In the genomic region with DNA sequence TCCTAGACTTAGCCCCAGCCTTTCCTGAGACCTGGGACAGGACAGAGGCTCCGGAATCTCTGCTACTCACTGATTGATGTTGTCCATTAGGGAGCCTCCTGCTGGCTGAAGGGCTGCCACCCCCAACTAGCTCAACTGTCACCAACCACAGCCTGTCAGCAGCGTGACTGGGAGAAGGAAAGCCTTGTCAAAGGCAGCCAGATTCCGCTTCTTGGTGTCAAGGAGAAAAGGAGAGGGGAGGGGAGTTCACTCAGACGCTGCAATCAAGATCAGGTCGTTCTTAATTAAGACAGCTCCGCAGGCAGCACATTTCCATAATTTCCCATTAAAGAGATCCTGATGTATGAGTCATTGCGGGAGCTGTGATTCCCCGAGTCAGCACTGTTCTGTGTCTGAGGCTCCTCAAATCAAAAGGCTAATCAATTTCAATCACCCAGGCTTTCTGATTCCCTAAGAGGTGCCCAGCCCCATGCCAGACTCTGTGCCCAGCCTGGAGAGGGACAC, we compare ENCODE assay signal across 10 cellular contexts.
DNase-seq lines count a peak whose midpoint lies in the region; ATAC-seq and TF ChIP-seq lines count a peak whose summit lies in the region.
"Had no signal": no experiment of that assay in that cellular context is flagged by ENCODE, and none has a peak within 500 bp of the region (broad histone marks: within the 10 kb centered on the region; RNA-seq: fewer than 3 reads in every experiment).

No MANE protein-coding gene starts in this region.

- peaks cover 0 to 6% (median 0%) of the 10 kb centered on the region in 12 donors for H3K4me1 ChIP-seq in heart left ventricle
- H3K4me1 ChIP-seq: vagina had no signal

- peak; percentile 55 to 93 (median 90) for ATAC-seq in heart left ventricle

- peaks cover 0 to 20% (median 0%) of the 10 kb centered on the region in 9 donors for H3K27me3 ChIP-seq in heart left ventricle
- H3K27me3 ChIP-seq: vagina had no signal

- WGBS in heart left ventricle, 4 donors: 11 to 29% (median 15%) methylated on average over 3 to 8 of the region's 8 CpGs

- DNase-seq in SK-MEL-5 (ENCODE audit: low read depth, low spot score): peak; percentile 61
- peak in 4 of 5 donors; percentile 38 to 57 (median 44) for DNase-seq in heart left ventricle
- DNase-seq in renal cortical epithelial cell (ENCODE audit: low read depth): peak; percentile 46
- DNase-seq in occipital lobe (lab: John Stamatoyannopoulos, UW): no peak
- DNase-seq in NAMALWA (ENCODE audit: low spot score): no peak
- no peak for DNase-seq in NCI-H2171 (lab: John Stamatoyannopoulos, UW)
- DNase-seq in effector CD4-positive, alpha-beta T cell: no peak
- DNase-seq: activated CD4-positive, alpha-beta T cell treated with anti-CD3 and anti-CD28 coated beads, Interleukin-2, amount 10 ng/mL, durations not matched to agents 7 days and 5 days had no signal

- no peak overlapping the region for H3K27ac ChIP-seq in heart left ventricle
- H3K27ac ChIP-seq: vagina had no signal

- H3K36me3 ChIP-seq in heart left ventricle: no peaks in the 10 kb centered on the region
- H3K36me3 ChIP-seq: vagina had no signal

- H3K9me3 ChIP-seq in heart left ventricle: no peaks in the 10 kb centered on the region
- H3K9me3 ChIP-seq: vagina had no signal

- intact Hi-C loops in heart left ventricle (cut with DNase I): loop anchor here in 2 of 10 donors (2.0 kb wide), 2 partner anchors 76 to 78 kb away; no protein-coding TSS in a partner anchor

- no peak overlapping the region for H3K4me3 ChIP-seq in heart left ventricle
- H3K4me3 ChIP-seq: vagina had no signal

- 0 out of 2 replicates have a peak, but pooled peaks have one; percentile 2 for TF ChIP-seq CTCF in GM12874 (IDR thresholded peaks at IDR 0.05; ENCODE audit: insufficient read depth, low read depth, low read length)
- peak; percentile 13 to 62 (median 42) for TF ChIP-seq CTCF in heart left ventricle (IDR thresholded peaks at IDR 0.05)

- in situ Hi-C loops in SK-MEL-5 (cut with HindIII; ENCODE audit: low pct_unique_long_range_greater_than_20kb, low sequenced_read_pairs): no loop called here

- TF ChIP-seq POLR2A in heart left ventricle (IDR thresholded peaks at IDR 0.05): no peak

Comparison
In these comparisons a context has a peak if more than half of its experiments do, and no peak if none do; other contexts are left out.
1. DNase-seq: peak in SK-MEL-5 (single experiment), heart left ventricle (4 of 5) and renal cortical epithelial cell (single experiment); none in occipital lobe (single experiment), NAMALWA (single experiment), NCI-H2171 (single experiment) and effector CD4-positive, alpha-beta T cell (single experiment).